8 cellular contexts compared by ENCODE assay signal in genomic region chr13:80199067-80199466, GRCh38.
"Had no signal": no experiment of that assay in that cellular context is flagged by ENCODE, and none has a peak within 500 bp of the region (broad histone marks: within the 10 kb centered on the region; RNA-seq: fewer than 3 reads in every experiment).

No MANE protein-coding gene starts in this region.

- H3K9ac ChIP-seq: GM23248 had no signal

- H3K36me3 ChIP-seq: HAP-1 had no signal

- H3K9me3 ChIP-seq: HAP-1 had no signal

- H3K27me3 Mint-ChIP-seq: IgD-negative memory B cell had no signal

- FAIRE-seq: HTR-8/SVneo had no signal

- H3K27ac ChIP-seq: GM23248 had no signal

- DNase-seq: GM23248, GOT3, H7, HFFc6 had no signal

- H2AFZ ChIP-seq: GM23248 had no signal

- H3K9me3 Mint-ChIP-seq: HFFc6 had no signal

- H3K4me1 Mint-ChIP-seq: IgD-negative memory B cell had no signal

- H3K4me3 ChIP-seq: GM23248, HAP-1 had no signal

- H3K4me3 Mint-ChIP-seq: HFFc6, IgD-negative memory B cell had no signal

- ATAC-seq: HCT116 had no signal

- H3K36me3 Mint-ChIP-seq: IgD-negative memory B cell had no signal

- H3K27ac Mint-ChIP-seq: HFFc6, IgD-negative memory B cell had no signal
